In genomic region chr19:36796714-36796999, GRCh38 we compare ENCODE assay signal across 8 cellular contexts. TPM values are rescaled to one million over a fixed set of nuclear protein-coding genes. Genes with fewer than 3 reads are reported as not detected.
DNase-seq lines count a peak whose midpoint lies in the region; ATAC-seq and TF ChIP-seq lines count a peak whose summit lies in the region.

No MANE protein-coding gene starts in this region.

- no peaks in the 10 kb centered on the region; the same call in 1 of the 2 replicates for H3K36me3 ChIP-seq in HUES6 (ENCODE audit: control insufficient read depth, insufficient read depth, low read length)

- H3K4me1 ChIP-seq in HUES6 (ENCODE audit: control insufficient read depth, insufficient read depth, low read length): no peaks in the 10 kb centered on the region

- no peak for DNase-seq in AG04450 (ENCODE audit: low read depth, low spot score)
- no peak for DNase-seq in dorsolateral prefrontal cortex
- no peak for DNase-seq in natural killer cell
- no peak for DNase-seq in DMS114 treated with DMSO at 0.1 percent for 48 hours (lab: John Stamatoyannopoulos, UW; ENCODE audit: unreplicated experiment)
- DNase-seq in NCI-H1105 treated with DMSO at 0.1 percent for 48 hours (lab: John Stamatoyannopoulos, UW): no peak
- no peak for DNase-seq in NCI-H345 (lab: John Stamatoyannopoulos, UW)

- TF ChIP-seq CTCF in AG04450 (IDR thresholded peaks at IDR 0.05; ENCODE audit: low read depth, low read length): no peak
- TF ChIP-seq CTCF in dorsolateral prefrontal cortex (IDR thresholded peaks at IDR 0.05 in 54 of 56, conservative IDR thresholded peaks at IDR 0.05 in 2 of 56; ENCODE audit: low read depth in 1 of 56, partially characterized antibody in 56 of 56): no peak
- no peak for TF ChIP-seq CTCF in natural killer cell (IDR thresholded peaks at IDR 0.05)

- POLR2A ChIA-PET in AG04450 (lab: Yijun Ruan, JAX): interaction anchor here (0.6 kb wide), 1 partner anchor 54 kb away, joined by 4 read pairs; the partner anchor contains the start of gene ZNF345

- H3K27ac ChIP-seq in AG04450 (ENCODE audit: low read depth, low read length): peak overlapping the region; percentile 39
- no peak overlapping the region for H3K27ac ChIP-seq in HUES6 (ENCODE audit: low read depth, low read length)
- peak overlapping the region in 36 of 59 donors; percentile 4 to 82 (median 69) for H3K27ac ChIP-seq in dorsolateral prefrontal cortex

- no peaks in the 10 kb centered on the region for H3K36me3 Mint-ChIP-seq in natural killer cell

- CTCF ChIA-PET in AG04450 (lab: Charles Lee): no interaction called here

- H3K4me1 Mint-ChIP-seq in natural killer cell: peaks cover 12% of the 10 kb centered on the region in 2 donors

- H3K27ac Mint-ChIP-seq in natural killer cell: peak overlapping the region; percentile 95 to 99

- ATAC-seq in natural killer cell (no peak), GM21367 (IDR thresholded peaks at IDR 0.05; ENCODE audit: unreplicated experiment) (no peak)

- H3K9me3 ChIP-seq in AG04450 (ENCODE audit: control insufficient read depth, insufficient read depth, low read length) (peaks cover 68% of the 10 kb centered on the region), HUES6 (ENCODE audit: control insufficient read depth, insufficient read depth, low read depth, low read length) (peaks cover 40% of the 10 kb centered on the region)

- H3K4me3 ChIP-seq in AG04450 (ENCODE audit: low read depth, low read length): peak overlapping the region; percentile 96
- H3K4me3 ChIP-seq in HUES6 (ENCODE audit: low read depth, low read length): peak overlapping the region; percentile 94; the same call in 1 of the 2 replicates
- H3K4me3 ChIP-seq in dorsolateral prefrontal cortex: peak overlapping the region; percentile 49 to 95 (median 80)

- H3K27me3 Mint-ChIP-seq in natural killer cell (ENCODE audit: low read depth in 2 of 2): peaks cover 0 to 6% of the 10 kb centered on the region in 2 donors

- H3K9me3 Mint-ChIP-seq in natural killer cell: peaks cover 3 to 14% of the 10 kb centered on the region in 2 donors

- H3K27me3 ChIP-seq in AG04450 (ENCODE audit: control insufficient read depth, insufficient read depth, low read length) (no peaks in the 10 kb centered on the region), HUES6 (ENCODE audit: control insufficient read depth, insufficient read depth, low read length) (no peaks in the 10 kb centered on the region), dorsolateral prefrontal cortex (no peaks in the 10 kb centered on the region)

- H3K9ac ChIP-seq in HUES6 (ENCODE audit: low read length): no peak overlapping the region

- intact Hi-C loops in dorsolateral prefrontal cortex (cut with DNase I) (loop anchor here in 1 of 2 donors (2.0 to 5.0 kb wide), 2 partner anchors 41 to 54 kb away; partner anchors contain the start of genes ZNF345 and ZNF790), natural killer cell (cut with micrococcal nuclease) (no loop called here)

- H3K4me3 Mint-ChIP-seq in natural killer cell: peak overlapping the region; percentile 99

RNA-seq across cellular contexts. Expression of gene ZNF850, which starts 24.1 kb away (rescaled TPM):
- 1.1 and 1.2 TPM in 2 replicates for polyA plus RNA-seq in AG04450 (2011; rRNA removed)
- polyA minus RNA-seq in AG04450 (2011; rRNA and poly(A)+ RNA removed): 6.0 and 7.7 TPM in 2 replicates
- total RNA-seq in dorsolateral prefrontal cortex (1 to 10 TPM in 115 of 120 experiments, under 1 TPM in 5; 0.84 to 5.1 (median 1.8) TPM), natural killer cell (1 to 10 TPM; 1.7 to 4.3 (median 4.2) TPM)

RNA-seq across cellular contexts. Expression of gene ZNF790, which starts 41.5 kb away (rescaled TPM):
- 2.6 and 4.1 TPM in 2 replicates for polyA plus RNA-seq in AG04450 (2011; rRNA removed)
- 3.7 and 3.9 TPM in 2 replicates for polyA minus RNA-seq in AG04450 (2011; rRNA and poly(A)+ RNA removed)
- total RNA-seq in dorsolateral prefrontal cortex (10 to 100 TPM in 105 of 120 experiments, 1 to 10 TPM in 15; 8.6 to 21.8 (median 12.8) TPM), natural killer cell (1 to 10 TPM; 2.6 to 6.8 (median 5.0) TPM)

RNA-seq across cellular contexts. Expression of gene ZNF345, which starts 54.0 kb away (rescaled TPM):
- polyA plus RNA-seq in AG04450 (2011; rRNA removed): 2.3 and 2.6 TPM in 2 replicates
- polyA minus RNA-seq in AG04450 (2011; rRNA and poly(A)+ RNA removed): 2.1 and 3.5 TPM in 2 replicates
- 10 to 100 TPM in 66 of 120 experiments, 1 to 10 TPM in 54; 4.2 to 23.2 (median 10.2) TPM for total RNA-seq in dorsolateral prefrontal cortex
- 10 to 100 TPM in 2 of 3 donors, 1 to 10 TPM in 1; 7.1 to 19.5 (median 10.0) TPM for total RNA-seq in natural killer cell
